ENCODE assay signal across 16 cellular contexts in the genomic region with DNA sequence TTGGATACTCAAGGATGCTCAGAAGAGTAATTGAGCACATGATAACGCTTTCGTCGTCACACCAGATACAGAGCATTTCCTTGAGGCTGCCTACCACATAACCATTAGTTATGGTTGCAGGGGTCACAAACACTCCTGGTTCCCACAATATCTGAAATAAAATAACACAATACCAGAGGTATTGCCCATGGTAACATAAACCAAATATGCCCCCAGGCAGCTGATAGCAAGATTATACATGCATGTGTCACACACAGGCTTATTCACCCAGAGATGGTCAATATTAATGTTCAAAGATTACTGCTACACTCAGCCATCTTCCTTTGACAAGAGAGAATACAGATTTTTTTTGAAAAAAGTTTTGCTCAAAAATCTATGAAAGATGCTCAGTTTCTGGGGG.
"Had no signal": no experiment of that assay in that cellular context is flagged by ENCODE, and none has a peak within 500 bp of the region (broad histone marks: within the 10 kb centered on the region; RNA-seq: fewer than 3 reads in every experiment).

No MANE protein-coding gene starts in this region.

- H3K4me1 ChIP-seq: colonic mucosa, gastrocnemius medialis, psoas muscle had no signal

- H3K27me3 Mint-ChIP-seq: activated naive CD8-positive, alpha-beta T cell treated with anti-CD3 and anti-CD28 coated beads for 36 hours; stimulated activated naive CD8-positive, alpha-beta T cell treated with anti-CD3 and anti-CD28 coated beads, Interleukin-15, amount 100 ng/mL, for 72 hours had no signal

- H3K4me3 ChIP-seq: colonic mucosa, gastrocnemius medialis, left lung, ovary, psoas muscle, suprapubic skin had no signal

- ATAC-seq: activated CD4-positive, CD25-positive, alpha-beta regulatory T cell treated with anti-CD3 and anti-CD28 coated beads, Interleukin-2, amount 50 U/mL, for 24 hours; gastrocnemius medialis; left lung; psoas muscle; right cardiac atrium; stimulated activated naive CD8-positive, alpha-beta T cell treated with anti-CD3 and anti-CD28 coated beads, Interleukin-15, amount 100 ng/mL, for 72 hours had no signal

- H3K27me3 ChIP-seq: colonic mucosa, gastrocnemius medialis, left lung, ovary, suprapubic skin had no signal

- H3K36me3 ChIP-seq: colonic mucosa, gastrocnemius medialis, left lung, ovary, suprapubic skin had no signal

- DNase-seq: activated CD4-positive, alpha-beta T cell treated with anti-CD3 and anti-CD28 coated beads, Interleukin-2, amount 50 U/mL, for 4 hours; activated gamma-delta T cell treated with Interleukin-2 at 50 U/mL for 16 hours; activated naive CD8-positive, alpha-beta T cell treated with anti-CD3 and anti-CD28 coated beads for 36 hours; amniotic stem cell; central memory CD4-positive, alpha-beta T cell; colonic mucosa; gastrocnemius medialis; head of caudate nucleus; left lung; ovary; psoas muscle; right cardiac atrium; stimulated activated CD4-positive, alpha-beta T cell treated with anti-CD3 and anti-CD28 coated beads, Interleukin-2, amount 100 ng/mL, for 24 hours; stimulated activated naive CD8-positive, alpha-beta T cell treated with anti-CD3 and anti-CD28 coated beads, Interleukin-15, amount 100 ng/mL, for 72 hours had no signal

- H3K4me3 Mint-ChIP-seq: activated naive CD8-positive, alpha-beta T cell treated with anti-CD3 and anti-CD28 coated beads for 36 hours; stimulated activated naive CD8-positive, alpha-beta T cell treated with anti-CD3 and anti-CD28 coated beads, Interleukin-15, amount 100 ng/mL, for 72 hours had no signal

- H3K27ac ChIP-seq: colonic mucosa, gastrocnemius medialis, ovary, psoas muscle, suprapubic skin had no signal

- H3K9me3 ChIP-seq: colonic mucosa, gastrocnemius medialis, ovary, psoas muscle, suprapubic skin had no signal
